ENCODE assay signal across 20 cellular contexts in genomic region chr20:35395728-35396127, GRCh38. TPM values are rescaled to one million over a fixed set of nuclear protein-coding genes. Genes with fewer than 3 reads are reported as not detected.
A peak's percentile ranks its signal among the peaks of the same experiment; 100 is the strongest.
DNase-seq lines count a peak whose midpoint lies in the region; ATAC-seq and TF ChIP-seq lines count a peak whose summit lies in the region.
"Had no signal": no experiment of that assay in that cellular context is flagged by ENCODE, and none has a peak within 500 bp of the region (broad histone marks: within the 10 kb centered on the region; RNA-seq: fewer than 3 reads in every experiment).

No MANE protein-coding gene starts in this region.

- H3K23ac ChIP-seq in IMR-90 (ENCODE audit: low read depth, low read length), result peak overlapping the region; percentile 57; the same call in 1 of the 2 replicates
- H3K23ac ChIP-seq in mesenchymal stem cell (ENCODE audit: low read length in 2 of 2), result no peak overlapping the region

- H3K79me1 ChIP-seq in IMR-90 (ENCODE audit: low read depth in 1 of 2, low read length in 2 of 2) (peaks cover 35 to 62% of the 10 kb centered on the region in 2 experiments), mesenchymal stem cell (replicated peaks; ENCODE audit: low read length, poor library complexity, severe bottlenecking) (peaks cover 21% of the 10 kb centered on the region)

- H3K4me3 ChIP-seq in IMR-90 (ENCODE audit: insufficient read depth, low read depth, low read length), result no peak overlapping the region
- no peak overlapping the region for H3K4me3 ChIP-seq in choroid plexus epithelial cell (ENCODE audit: low read depth, low read length)
- H3K4me3 ChIP-seq in mesenchymal stem cell (ENCODE audit: insufficient read depth in 1 of 2, low read depth in 1 of 2, low read length in 2 of 2), result no peak overlapping the region
- H3K4me3 ChIP-seq: breast epithelium, tibial nerve had no signal

- H2AFZ ChIP-seq in IMR-90 (replicated peaks; ENCODE audit: low read length, poor library complexity) (no peak overlapping the region), mesenchymal stem cell (ENCODE audit: low read depth, low read length) (no peak overlapping the region)

- dilution Hi-C loops in IMR-90 (cut with HindIII; ENCODE audit: low sequenced_read_pairs, unreplicated experiment), result no loop called here

- no peaks in the 10 kb centered on the region for H3K9me3 ChIP-seq in IMR-90 (ENCODE audit: control insufficient read depth, insufficient read depth, low read length)
- H3K9me3 ChIP-seq in mesenchymal stem cell (ENCODE audit: control insufficient read depth, low read length), result no peaks in the 10 kb centered on the region
- H3K9me3 ChIP-seq: breast epithelium, tibial nerve had no signal

- H4K8ac ChIP-seq in IMR-90 (ENCODE audit: low read depth in 2 of 2, low read length in 2 of 2), result peak overlapping the region in 1 of 2 experiments; percentile 68; a peak in 1 of 4 replicates
- no peak overlapping the region for H4K8ac ChIP-seq in mesenchymal stem cell (ENCODE audit: low read length)

- H2AK5ac ChIP-seq in IMR-90 (ENCODE audit: low read depth, low read length), result no peak overlapping the region; the same call in 1 of the 2 replicates
- no peak overlapping the region for H2AK5ac ChIP-seq in mesenchymal stem cell (ENCODE audit: low read length, severe bottlenecking)

- in situ Hi-C loops in IMR-90 (cut with MboI; ENCODE audit: low sequenced_read_pairs), result no loop called here

- peak overlapping the region; percentile 65; the same call in 1 of the 2 replicates for H2BK20ac ChIP-seq in IMR-90 (ENCODE audit: low read depth, low read length)

- H3K9ac ChIP-seq in IMR-90 (ENCODE audit: low read depth, low read length) (no peak overlapping the region), mesenchymal stem cell (ENCODE audit: low read length) (peak overlapping the region; percentile 7)

- no peak overlapping the region; the same call in 1 of the 2 replicates for H4K91ac ChIP-seq in IMR-90 (ENCODE audit: insufficient read depth, low read depth, low read length)
- no peak overlapping the region for H4K91ac ChIP-seq in mesenchymal stem cell (ENCODE audit: low read length)

- H3K14ac ChIP-seq in IMR-90 (replicated peaks; ENCODE audit: low read depth, low read length) (0 out of 2 replicates have a peak overlapping the region, but pooled peaks have one; percentile 53), mesenchymal stem cell (ENCODE audit: low read length in 2 of 2) (no peak overlapping the region)

- POLR2A ChIA-PET in IMR-90 (lab: Charles Lee; ENCODE audit: unreplicated experiment), result interaction anchor here (0.7 kb wide), 1 partner anchor 32 kb away, joined by 3 read pairs; no protein-coding TSS in a partner anchor

- H3K18ac ChIP-seq in IMR-90 (ENCODE audit: low read depth, low read length) (no peak overlapping the region), mesenchymal stem cell (ENCODE audit: low read depth in 1 of 2, low read length in 2 of 2) (no peak overlapping the region)

- no peaks in the 10 kb centered on the region for H4K20me1 ChIP-seq in IMR-90 (ENCODE audit: insufficient read depth, low read length)

- no peaks in the 10 kb centered on the region for H3K27me3 ChIP-seq in IMR-90 (ENCODE audit: control insufficient read depth, insufficient read depth, low read length)
- no peaks in the 10 kb centered on the region for H3K27me3 ChIP-seq in mesenchymal stem cell (ENCODE audit: control insufficient read depth in 1 of 2, insufficient read depth in 1 of 2, low read length in 2 of 2)
- H3K27me3 ChIP-seq: breast epithelium, tibial nerve had no signal

- H2BK12ac ChIP-seq in mesenchymal stem cell (ENCODE audit: low read length in 2 of 2), result no peak overlapping the region

- H2BK120ac ChIP-seq in IMR-90 (ENCODE audit: low read depth, low read length) (peak overlapping the region; percentile 55; the same call in 1 of the 2 replicates), mesenchymal stem cell (ENCODE audit: low read depth, low read length) (no peak overlapping the region)

- peak; percentile 88 for ATAC-seq in IMR-90 (ENCODE audit: low read depth)
- no peak for ATAC-seq in HG02973 (IDR thresholded peaks at IDR 0.05; ENCODE audit: unreplicated experiment)
- ATAC-seq in HG02798 (IDR thresholded peaks at IDR 0.05; ENCODE audit: poor library complexity, unreplicated experiment), result no peak
- ATAC-seq: activated T-cell treated with anti-CD3 and anti-CD28 coated beads, Interleukin-2, amount 50 U/mL, for 4 hours; left colon; T-helper 17 cell had no signal

- H3K4ac ChIP-seq in IMR-90 (ENCODE audit: low read depth, low read length) (peak overlapping the region; percentile 82), mesenchymal stem cell (ENCODE audit: low read depth in 1 of 2, low read length in 2 of 2) (no peak overlapping the region)

- intact Hi-C loops in IMR-90 (cut with micrococcal nuclease), result loop anchor here (5.0 kb wide), 1 partner anchor 43 kb away; no protein-coding TSS in a partner anchor

- no peak overlapping the region for H4K5ac ChIP-seq in IMR-90 (ENCODE audit: low read depth, low read length)

- no peak overlapping the region; the same call in 2 of the 3 replicates for H2BK15ac ChIP-seq in IMR-90 (ENCODE audit: low read depth, low read length)
- H2BK15ac ChIP-seq in mesenchymal stem cell (ENCODE audit: low read depth, poor library complexity, severe bottlenecking), result no peak overlapping the region

- H3K27ac ChIP-seq in IMR-90 (ENCODE audit: insufficient read depth, low read length), result peak overlapping the region; percentile 27; the same call in 1 of the 2 replicates
- H3K27ac ChIP-seq in mesenchymal stem cell (ENCODE audit: low read length, poor library complexity, severe bottlenecking), result peak overlapping the region; percentile 56
- H3K27ac ChIP-seq: breast epithelium, C4-2B, tibial nerve had no signal

- WGBS in IMR-90 (ENCODE audit: extremely low coverage in 2 of 2, insufficient read length in 1 of 2), 2 experiments, result no CpG with 5 or more reads among the region's 5 CpGs
- WGBS in mesenchymal stem cell, result 90% methylated on average over 4 of the region's 5 CpGs

- peak; percentile 43 for TF ChIP-seq RAD21 in IMR-90 (IDR thresholded peaks at IDR 0.05; ENCODE audit: low read length)

- no peak for TF ChIP-seq POLR2A in IMR-90 (IDR thresholded peaks at IDR 0.05; ENCODE audit: low read depth, low read length)

- H2BK5ac ChIP-seq in IMR-90 (ENCODE audit: low read depth, low read length, poor library complexity, severe bottlenecking), result peak overlapping the region; percentile 64
- no peak overlapping the region for H2BK5ac ChIP-seq in mesenchymal stem cell (ENCODE audit: low read depth, low read length, poor library complexity, severe bottlenecking)

- H3K36me3 ChIP-seq in IMR-90 (ENCODE audit: control insufficient read depth, insufficient read depth, low read length) (peaks cover 2% of the 10 kb centered on the region; the same call in 1 of the 2 replicates), mesenchymal stem cell (ENCODE audit: control insufficient read depth in 1 of 2, insufficient read depth in 2 of 2, low read depth in 1 of 2, low read length in 2 of 2) (peaks cover 0 to 16% of the 10 kb centered on the region in 2 experiments)
- H3K36me3 ChIP-seq: breast epithelium had no signal

- no peak overlapping the region for H3K56ac ChIP-seq in IMR-90 (ENCODE audit: extremely low read depth, insufficient read depth, low read length)

- H2AK9ac ChIP-seq in IMR-90 (replicated peaks; ENCODE audit: low read depth, low read length, poor library complexity), result no peak overlapping the region

- BruUV-seq in IMR-90 (replicated peaks; lab: Mats Ljungman, UMichigan), result no TSS peak

- CTCF ChIA-PET in IMR-90 (lab: Yijun Ruan, JAX), result no interaction called here

- DNase-seq in AG09319 (ENCODE audit: extremely low read depth, low read depth), result peak; percentile 44
- DNase-seq in IMR-90, result peak; percentile 81
- DNase-seq in choroid plexus epithelial cell (ENCODE audit: low read depth), result peak; percentile 68
- DNase-seq in mesenchymal stem cell, result no peak
- DNase-seq in hippocampal formation (lab: John Stamatoyannopoulos, UW), result no peak
- no peak for DNase-seq in amygdala (lab: John Stamatoyannopoulos, UW)
- DNase-seq: activated CD4-positive, alpha-beta T cell treated with anti-CD3 and anti-CD28 coated beads, Interleukin-2, amount 10 ng/mL, durations not matched to agents 24 days and 14 days; activated T-cell treated with anti-CD3 and anti-CD28 coated beads, Interleukin-2, amount 50 U/mL, for 4 hours; H7; left colon; NCI-H187; NCI-H526; stimulated activated CD4-positive, alpha-beta T cell treated with anti-CD3 and anti-CD28 coated beads, Interleukin-2, amount 100 ng/mL, for 24 hours; stimulated activated CD8-positive, alpha-beta memory T cell treated with anti-CD3 and anti-CD28 coated beads, Interleukin-4, amount 100 ng/mL, for 48 hours; T-helper 17 cell had no signal

- peaks cover 13% of the 10 kb centered on the region for H3K9me1 ChIP-seq in IMR-90 (ENCODE audit: insufficient read depth, low read length)

- TF ChIP-seq CTCF in AG09319 (IDR thresholded peaks at IDR 0.05; ENCODE audit: low read depth, low read length) (peak; percentile 20), IMR-90 (conservative IDR thresholded peaks at IDR 0.05; ENCODE audit: low read depth, low read length) (peak; percentile 38; the same call in 1 of the 2 replicates), choroid plexus epithelial cell (conservative IDR thresholded peaks at IDR 0.05; ENCODE audit: low read depth, low read length) (peak; percentile 42)

- H3K4me1 ChIP-seq in IMR-90 (ENCODE audit: control insufficient read depth, insufficient read depth, low read length), result peaks cover 8% of the 10 kb centered on the region
- H3K4me1 ChIP-seq in mesenchymal stem cell (ENCODE audit: control insufficient read depth, insufficient read depth, low read depth, low read length), result peaks cover 9% of the 10 kb centered on the region
- H3K4me1 ChIP-seq: breast epithelium had no signal

- H3K4me2 ChIP-seq in IMR-90 (ENCODE audit: low read depth, low read length) (no peak overlapping the region), mesenchymal stem cell (ENCODE audit: low read length, poor library complexity, severe bottlenecking) (no peak overlapping the region)

RNA-seq across cellular contexts. Expression of gene UQCC1, which starts 16.0 kb away (rescaled TPM):
- 28.7 and 30.8 TPM in 2 replicates for total RNA-seq in IMR-90 (2012; rRNA removed)
- 35.6 and 36.4 TPM in 2 replicates for polyA plus RNA-seq in IMR-90 (2012; rRNA removed)
- 20.8 and 26.6 TPM in 2 replicates for polyA plus RNA-seq in IMR-90 (2012; cell fraction: cytosol; rRNA removed)
- polyA plus RNA-seq in IMR-90 (2012; cell fraction: nucleus; rRNA removed; ENCODE audit: low replicate concordance), result 45.7 and 102 TPM in 2 replicates
- polyA plus RNA-seq in mesenchymal stem cell (2013, experiment 1 of 2), result 22.6 TPM
- polyA plus RNA-seq in mesenchymal stem cell (2013, experiment 2 of 2), result 26.4 TPM

RNA-seq across cellular contexts. Expression of gene GDF5, which starts 42.3 kb away (rescaled TPM):
- total RNA-seq in IMR-90 (2012; rRNA removed), result 27.5 and 32.6 TPM in 2 replicates
- polyA plus RNA-seq in IMR-90 (2012; rRNA removed), result 24.6 and 28.2 TPM in 2 replicates
- polyA plus RNA-seq in IMR-90 (2012; cell fraction: cytosol; rRNA removed), result 22.5 and 55.7 TPM in 2 replicates
- polyA plus RNA-seq in IMR-90 (2012; cell fraction: nucleus; rRNA removed; ENCODE audit: low replicate concordance), result 11.2 and 17.2 TPM in 2 replicates
- polyA plus RNA-seq in mesenchymal stem cell (2013, experiment 1 of 2), result 0.08 TPM
- polyA plus RNA-seq in mesenchymal stem cell (2013, experiment 2 of 2), result 0.07 TPM
- total RNA-seq: activated CD4-positive, alpha-beta T cell treated with anti-CD3 and anti-CD28 coated beads, Interleukin-2, amount 10 ng/mL, durations not matched to agents 24 days and 14 days; activated T-cell treated with anti-CD3 and anti-CD28 coated beads, Interleukin-2, amount 50 U/mL, for 4 hours; T-helper 17 cell had no signal

RNA-seq across cellular contexts. Expression of gene CEP250, which starts 59.7 kb away (rescaled TPM):
- total RNA-seq in IMR-90 (2012; rRNA removed), result 35.1 and 38.3 TPM in 2 replicates
- polyA plus RNA-seq in IMR-90 (2012; rRNA removed), result 22.7 and 23.9 TPM in 2 replicates
- 8.2 and 10.3 TPM in 2 replicates for polyA plus RNA-seq in IMR-90 (2012; cell fraction: cytosol; rRNA removed)
- polyA plus RNA-seq in IMR-90 (2012; cell fraction: nucleus; rRNA removed; ENCODE audit: low replicate concordance), result 24.6 and 37.5 TPM in 2 replicates
- 8.5 TPM for polyA plus RNA-seq in mesenchymal stem cell (2013, experiment 1 of 2)
- polyA plus RNA-seq in mesenchymal stem cell (2013, experiment 2 of 2), result 8.0 TPM

Comparison
In these comparisons a context has a peak if more than half of its experiments do, and no peak if none do; other contexts are left out.
1. DNase-seq: peak in AG09319 (single experiment), IMR-90 (single experiment) and choroid plexus epithelial cell (single experiment); none in mesenchymal stem cell (single experiment), hippocampal formation (0 of 2) and amygdala (0 of 56).
2. Peak in every context shown above with its lines, with median percentiles within 50 percentile points of each other: CTCF ChIP-seq.